Comparison of ENCODE assay signal across 8 cellular contexts in genomic region chr3:54891540-54891897, GRCh38. TPM values are rescaled to one million over a fixed set of nuclear protein-coding genes. Genes with fewer than 3 reads are reported as not detected.
DNase-seq lines count a peak whose midpoint lies in the region; ATAC-seq and TF ChIP-seq lines count a peak whose summit lies in the region.

No MANE protein-coding gene starts in this region.

- intact Hi-C loops in A673 (cut with micrococcal nuclease; ENCODE audit: unreplicated experiment) = no loop called here
- intact Hi-C loops in left ventricle myocardium superior (cut with micrococcal nuclease) = no loop called here
- intact Hi-C loops in OCI-LY7 (cut with micrococcal nuclease; ENCODE audit: unreplicated experiment) = no loop called here

- BruUV-seq in A673 (replicated peaks; lab: Mats Ljungman, UMichigan) (no TSS peak), OCI-LY7 (replicated peaks; lab: Mats Ljungman, UMichigan) (no TSS peak)

- CTCF ChIA-PET in A673 (lab: Charles Lee) = no interaction called here
- CTCF ChIA-PET in WTC11 (lab: Charles Lee) = interaction anchor here (1.1 kb wide), 1 partner anchor 110 kb away, joined by 3 read pairs; no protein-coding TSS in a partner anchor
- CTCF ChIA-PET in OCI-LY7 (lab: Charles Lee; ENCODE audit: unreplicated experiment) = no interaction called here

- POLR2A ChIA-PET in A673 (lab: Charles Lee; ENCODE audit: low non-redundant PET) (no interaction called here), WTC11 (lab: Charles Lee) (no interaction called here), OCI-LY7 (lab: Charles Lee) (interaction anchor here (0.7 kb wide), 1 partner anchor 1119 kb away, joined by 3 read pairs; no protein-coding TSS in a partner anchor)

- H3K36me3 ChIP-seq in A673 (ENCODE audit: insufficient read depth, low read length, poor library complexity, severe bottlenecking) (no peaks in the 10 kb centered on the region), HUES48 (ENCODE audit: control insufficient read depth, insufficient read depth, low read length) (no peaks in the 10 kb centered on the region; the same call in 1 of the 2 replicates), OCI-LY7 (ENCODE audit: insufficient read depth, low read length) (no peaks in the 10 kb centered on the region)

- peaks cover 15% of the 10 kb centered on the region for H3K4me1 Mint-ChIP-seq in WTC11

- no peak overlapping the region for H2AFZ ChIP-seq in OCI-LY7 (ENCODE audit: low read length)

- no peaks in the 10 kb centered on the region for H4K20me1 ChIP-seq in OCI-LY7 (ENCODE audit: insufficient read depth, low read length)

- H3K27ac Mint-ChIP-seq in WTC11 = no peak overlapping the region

- no peak overlapping the region for H3K27ac ChIP-seq in A673 (ENCODE audit: low read depth, low read length, poor library complexity, severe bottlenecking)
- peak overlapping the region; percentile 35 for H3K27ac ChIP-seq in HUES48 (ENCODE audit: low read depth, low read length)
- no peak overlapping the region for H3K27ac ChIP-seq in OCI-LY7 (ENCODE audit: low read depth, low read length, poor library complexity, severe bottlenecking)

- ATAC-seq in WTC11 (peak; percentile 69), left ventricle myocardium superior (peak; percentile 99), HG03135 (IDR thresholded peaks at IDR 0.05; ENCODE audit: unreplicated experiment) (no peak)

- no peaks in the 10 kb centered on the region for H3K9me3 ChIP-seq in A673 (ENCODE audit: low read depth, low read length, poor library complexity, severe bottlenecking)
- H3K9me3 ChIP-seq in HUES48 (ENCODE audit: control insufficient read depth, insufficient read depth, low read length) = no peaks in the 10 kb centered on the region
- no peaks in the 10 kb centered on the region for H3K9me3 ChIP-seq in OCI-LY7 (ENCODE audit: low read length)

- no peak for TF ChIP-seq CTCF in A673 (conservative IDR thresholded peaks at IDR 0.05; ENCODE audit: low read depth, low read length)
- TF ChIP-seq CTCF in WTC11 (IDR thresholded peaks at IDR 0.05) = no peak
- peak; percentile 73 for TF ChIP-seq CTCF in retinal pigment epithelial cell (conservative IDR thresholded peaks at IDR 0.05; ENCODE audit: low read depth, low read length)
- TF ChIP-seq CTCF in OCI-LY7 (conservative IDR thresholded peaks at IDR 0.05; ENCODE audit: low read length) = no peak

- H3K9ac ChIP-seq in HUES48 (ENCODE audit: low read depth, low read length) = no peak overlapping the region

- H3K9me3 Mint-ChIP-seq in WTC11 = no peaks in the 10 kb centered on the region

- H3K27me3 Mint-ChIP-seq in WTC11 (ENCODE audit: low read depth) = no peaks in the 10 kb centered on the region

- H3K4me3 ChIP-seq in A673 (ENCODE audit: low read depth, low read length, poor library complexity, severe bottlenecking) (no peak overlapping the region), HUES48 (ENCODE audit: low read depth, low read length) (no peak overlapping the region), retinal pigment epithelial cell (ENCODE audit: low read length) (no peak overlapping the region), OCI-LY7 (ENCODE audit: low read depth, low read length, poor library complexity, severe bottlenecking) (no peak overlapping the region)

- DNase-seq in A673 (ENCODE audit: low spot score) (peak; percentile 42), WTC11 (ENCODE audit: low spot score) (no peak), left ventricle myocardium superior (peak; percentile 81), retinal pigment epithelial cell (ENCODE audit: low read depth) (peak; percentile 82), OCI-LY7 (ENCODE audit: low spot score) (no peak)
- no peak for DNase-seq in activated CD8-positive, alpha-beta memory T cell treated with anti-CD3 and anti-CD28 coated beads for 24 hours

- H3K9me2 ChIP-seq in OCI-LY7 (ENCODE audit: insufficient read depth, low read length) = no peaks in the 10 kb centered on the region

- no peak overlapping the region for H3K4me2 ChIP-seq in OCI-LY7 (ENCODE audit: low read length)

- H3K4me1 ChIP-seq in A673 (ENCODE audit: insufficient read depth, low read length, poor library complexity, severe bottlenecking) (no peaks in the 10 kb centered on the region), HUES48 (ENCODE audit: control insufficient read depth, insufficient read depth, low read length) (peaks cover 13% of the 10 kb centered on the region; the same call in 1 of the 2 replicates), OCI-LY7 (ENCODE audit: insufficient read depth, low read length, poor library complexity, severe bottlenecking) (no peaks in the 10 kb centered on the region)

- H3K27me3 ChIP-seq in A673 (replicated peaks; ENCODE audit: insufficient read depth, low read depth, low read length, poor library complexity) (no peaks in the 10 kb centered on the region), HUES48 (ENCODE audit: control insufficient read depth, insufficient read depth, low read length) (no peaks in the 10 kb centered on the region)

- H3K79me2 ChIP-seq in OCI-LY7 (ENCODE audit: insufficient read depth, low read depth, low read length) = no peaks in the 10 kb centered on the region

- H3K4me3 Mint-ChIP-seq in WTC11 = no peak overlapping the region

- H3K36me3 Mint-ChIP-seq in WTC11 = peaks cover 12% of the 10 kb centered on the region

TF ChIP-seq in WTC11, 78 proteins besides CTCF, POLR2A, EP300 and RAD21 (continues in another document):
- TF ChIP-seq, protein P1, sequence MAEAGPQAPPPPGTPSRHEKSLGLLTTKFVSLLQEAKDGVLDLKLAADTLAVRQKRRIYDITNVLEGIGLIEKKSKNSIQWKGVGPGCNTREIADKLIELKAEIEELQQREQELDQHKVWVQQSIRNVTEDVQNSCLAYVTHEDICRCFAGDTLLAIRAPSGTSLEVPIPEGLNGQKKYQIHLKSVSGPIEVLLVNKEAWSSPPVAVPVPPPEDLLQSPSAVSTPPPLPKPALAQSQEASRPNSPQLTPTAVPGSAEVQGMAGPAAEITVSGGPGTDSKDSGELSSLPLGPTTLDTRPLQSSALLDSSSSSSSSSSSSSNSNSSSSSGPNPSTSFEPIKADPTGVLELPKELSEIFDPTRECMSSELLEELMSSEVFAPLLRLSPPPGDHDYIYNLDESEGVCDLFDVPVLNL (CRISPR knock-in tag; IDR thresholded peaks at IDR 0.05; ENCODE audit: borderline replicate concordance, low read depth) = no peak
- TF ChIP-seq SMAD4 (CRISPR knock-in tag; IDR thresholded peaks at IDR 0.05) = no peak
- TF ChIP-seq KAT7 (CRISPR knock-in tag; IDR thresholded peaks at IDR 0.05; ENCODE audit: borderline replicate concordance) = no peak
- TF ChIP-seq, protein P2, sequence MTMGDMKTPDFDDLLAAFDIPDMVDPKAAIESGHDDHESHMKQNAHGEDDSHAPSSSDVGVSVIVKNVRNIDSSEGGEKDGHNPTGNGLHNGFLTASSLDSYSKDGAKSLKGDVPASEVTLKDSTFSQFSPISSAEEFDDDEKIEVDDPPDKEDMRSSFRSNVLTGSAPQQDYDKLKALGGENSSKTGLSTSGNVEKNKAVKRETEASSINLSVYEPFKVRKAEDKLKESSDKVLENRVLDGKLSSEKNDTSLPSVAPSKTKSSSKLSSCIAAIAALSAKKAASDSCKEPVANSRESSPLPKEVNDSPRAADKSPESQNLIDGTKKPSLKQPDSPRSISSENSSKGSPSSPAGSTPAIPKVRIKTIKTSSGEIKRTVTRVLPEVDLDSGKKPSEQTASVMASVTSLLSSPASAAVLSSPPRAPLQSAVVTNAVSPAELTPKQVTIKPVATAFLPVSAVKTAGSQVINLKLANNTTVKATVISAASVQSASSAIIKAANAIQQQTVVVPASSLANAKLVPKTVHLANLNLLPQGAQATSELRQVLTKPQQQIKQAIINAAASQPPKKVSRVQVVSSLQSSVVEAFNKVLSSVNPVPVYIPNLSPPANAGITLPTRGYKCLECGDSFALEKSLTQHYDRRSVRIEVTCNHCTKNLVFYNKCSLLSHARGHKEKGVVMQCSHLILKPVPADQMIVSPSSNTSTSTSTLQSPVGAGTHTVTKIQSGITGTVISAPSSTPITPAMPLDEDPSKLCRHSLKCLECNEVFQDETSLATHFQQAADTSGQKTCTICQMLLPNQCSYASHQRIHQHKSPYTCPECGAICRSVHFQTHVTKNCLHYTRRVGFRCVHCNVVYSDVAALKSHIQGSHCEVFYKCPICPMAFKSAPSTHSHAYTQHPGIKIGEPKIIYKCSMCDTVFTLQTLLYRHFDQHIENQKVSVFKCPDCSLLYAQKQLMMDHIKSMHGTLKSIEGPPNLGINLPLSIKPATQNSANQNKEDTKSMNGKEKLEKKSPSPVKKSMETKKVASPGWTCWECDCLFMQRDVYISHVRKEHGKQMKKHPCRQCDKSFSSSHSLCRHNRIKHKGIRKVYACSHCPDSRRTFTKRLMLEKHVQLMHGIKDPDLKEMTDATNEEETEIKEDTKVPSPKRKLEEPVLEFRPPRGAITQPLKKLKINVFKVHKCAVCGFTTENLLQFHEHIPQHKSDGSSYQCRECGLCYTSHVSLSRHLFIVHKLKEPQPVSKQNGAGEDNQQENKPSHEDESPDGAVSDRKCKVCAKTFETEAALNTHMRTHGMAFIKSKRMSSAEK (CRISPR knock-in tag; IDR thresholded peaks at IDR 0.05; ENCODE audit: borderline replicate concordance) = no peak
- no peak for TF ChIP-seq ZNF671 (CRISPR knock-in tag; IDR thresholded peaks at IDR 0.05)
- TF ChIP-seq, protein P3, sequence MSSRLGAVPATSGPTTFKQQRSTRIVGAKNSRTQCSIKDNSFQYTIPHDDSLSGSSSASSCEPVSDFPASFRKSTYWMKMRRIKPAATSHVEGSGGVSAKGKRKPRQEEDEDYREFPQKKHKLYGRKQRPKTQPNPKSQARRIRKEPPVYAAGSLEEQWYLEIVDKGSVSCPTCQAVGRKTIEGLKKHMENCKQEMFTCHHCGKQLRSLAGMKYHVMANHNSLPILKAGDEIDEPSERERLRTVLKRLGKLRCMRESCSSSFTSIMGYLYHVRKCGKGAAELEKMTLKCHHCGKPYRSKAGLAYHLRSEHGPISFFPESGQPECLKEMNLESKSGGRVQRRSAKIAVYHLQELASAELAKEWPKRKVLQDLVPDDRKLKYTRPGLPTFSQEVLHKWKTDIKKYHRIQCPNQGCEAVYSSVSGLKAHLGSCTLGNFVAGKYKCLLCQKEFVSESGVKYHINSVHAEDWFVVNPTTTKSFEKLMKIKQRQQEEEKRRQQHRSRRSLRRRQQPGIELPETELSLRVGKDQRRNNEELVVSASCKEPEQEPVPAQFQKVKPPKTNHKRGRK (CRISPR knock-in tag; IDR thresholded peaks at IDR 0.05; ENCODE audit: borderline replicate concordance) = no peak
- TF ChIP-seq, protein P4, sequence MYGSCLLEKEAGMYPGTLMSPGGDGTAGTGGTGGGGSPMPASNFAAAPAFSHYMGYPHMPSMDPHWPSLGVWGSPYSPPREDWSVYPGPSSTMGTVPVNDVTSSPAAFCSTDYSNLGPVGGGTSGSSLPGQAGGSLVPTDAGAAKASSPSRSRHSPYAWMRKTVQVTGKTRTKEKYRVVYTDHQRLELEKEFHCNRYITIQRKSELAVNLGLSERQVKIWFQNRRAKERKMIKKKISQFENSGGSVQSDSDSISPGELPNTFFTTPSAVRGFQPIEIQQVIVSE (CRISPR knock-in tag; IDR thresholded peaks at IDR 0.05; ENCODE audit: borderline replicate concordance) = no peak

RNA-seq across cellular contexts. Expression of gene LRTM1, which starts 36.3 kb away (rescaled TPM):
- total RNA-seq in A673 (2021) (not detected in 2 replicates), WTC11 (2021) (not detected in 3 replicates), left ventricle myocardium superior (not detected), OCI-LY7 (2022) (not detected in 2 replicates)
- not detected in 2 replicates for total RNA-seq in OCI-LY7 (2014; rRNA removed; shearing (Covaris generic))

Comparison
In these comparisons a context has a peak if more than half of its experiments do, and no peak if none do; other contexts are left out.
1. DNase-seq: peak in A673 (single experiment), left ventricle myocardium superior (single experiment) and retinal pigment epithelial cell (single experiment); none in WTC11 (single experiment), OCI-LY7 (single experiment) and activated CD8-positive, alpha-beta memory T cell treated with anti-CD3 and anti-CD28 coated beads for 24 hours (single experiment).